In genomic region chr7:65475734-65476319, GRCh38 we compare ENCODE assay signal across 1 cellular context.
TF ChIP-seq lines count a peak whose summit lies in the region.

No MANE protein-coding gene starts in this region.

TF ChIP-seq in HepG2, 621 proteins besides CTCF, POLR2A, EP300 and RAD21 (continued from another document):
- TF ChIP-seq DBP (CRISPR knock-in tag; IDR thresholded peaks at IDR 0.05; ENCODE audit: not compliant biosample characterization) (no peak), KLF11 (CRISPR knock-in tag; IDR thresholded peaks at IDR 0.05) (0 out of 2 replicates have a peak, but pooled peaks have one; percentile 42), ZNF639 (CRISPR knock-in tag; conservative IDR thresholded peaks at IDR 0.05) (peak; percentile 76), U2AF1 (optimal IDR thresholded peaks at IDR 0.05; ENCODE audit: low read depth, low read length) (no peak), PRDM4 (CRISPR knock-in tag; IDR thresholded peaks at IDR 0.05; ENCODE audit: borderline replicate concordance) (no peak), FOXA1 (IDR thresholded peaks at IDR 0.05) (no peak), FOXA1 (CRISPR knock-in tag; IDR thresholded peaks at IDR 0.05) (peak; percentile 87), ZNF383 (CRISPR knock-in tag; IDR thresholded peaks at IDR 0.05; ENCODE audit: borderline replicate concordance) (no peak), KMT2B (CRISPR knock-in tag; IDR thresholded peaks at IDR 0.05) (0 out of 2 replicates have a peak, but pooled peaks have one; percentile 39), SKI (IDR thresholded peaks at IDR 0.05; ENCODE audit: partially characterized antibody) (peak; percentile 46), NR2F2 (IDR thresholded peaks at IDR 0.05; ENCODE audit: borderline replicate concordance, low read depth) (peak; percentile 89), FOXO1 (CRISPR knock-in tag; IDR thresholded peaks at IDR 0.05) (peak; percentile 97), ZNF629 (CRISPR knock-in tag; conservative IDR thresholded peaks at IDR 0.05) (peak; percentile 38; the same call in 1 of the 2 replicates), ZNF414 (CRISPR knock-in tag; IDR thresholded peaks at IDR 0.05) (0 out of 2 replicates have a peak, but pooled peaks have one; percentile 50), ARID5B (CRISPR knock-in tag; IDR thresholded peaks at IDR 0.05) (peak; percentile 94), PHF21A (CRISPR knock-in tag; IDR thresholded peaks at IDR 0.05) (peak; percentile 68; the same call in 1 of the 2 replicates), ZNF746 (CRISPR knock-in tag; IDR thresholded peaks at IDR 0.05) (peak; percentile 90; the same call in 1 of the 2 replicates), PCBP1 (IDR thresholded peaks at IDR 0.05; ENCODE audit: borderline replicate concordance, low read depth, low read length) (no peak), ARNT2 (CRISPR knock-in tag; IDR thresholded peaks at IDR 0.05; ENCODE audit: low read depth) (peak; percentile 51; the same call in 1 of the 2 replicates), GATAD1 (CRISPR knock-in tag; IDR thresholded peaks at IDR 0.05) (peak; percentile 41; the same call in 1 of the 2 replicates), BORCS8-MEF2B (CRISPR knock-in tag; IDR thresholded peaks at IDR 0.05) (no peak), SETDB1 (CRISPR knock-in tag; IDR thresholded peaks at IDR 0.05; ENCODE audit: borderline replicate concordance) (no peak), PAWR (CRISPR knock-in tag; IDR thresholded peaks at IDR 0.05; ENCODE audit: borderline replicate concordance) (no peak), DPF2 (CRISPR knock-in tag; IDR thresholded peaks at IDR 0.05; ENCODE audit: borderline replicate concordance, low read depth) (peak; percentile 69; the same call in 1 of the 2 replicates), ZBTB2 (CRISPR knock-in tag; IDR thresholded peaks at IDR 0.05; ENCODE audit: low read depth) (no peak)
